16 cellular contexts compared by ENCODE assay signal in genomic region chr13:20404488-20405222, GRCh38.
"Had no signal": no experiment of that assay in that cellular context is flagged by ENCODE, and none has a peak within 500 bp of the region (broad histone marks: within the 10 kb centered on the region; RNA-seq: fewer than 3 reads in every experiment).

No MANE protein-coding gene starts in this region.

- H3K4me3 Mint-ChIP-seq: central memory CD8-positive, alpha-beta T cell; effector memory CD8-positive, alpha-beta T cell; memory B cell; naive B cell had no signal

- H3K4me1 ChIP-seq: left ventricle myocardium inferior, lower lobe of right lung, right atrium auricular region, tibial artery had no signal

- DNase-seq: effector memory CD8-positive, alpha-beta T cell; foreskin keratinocyte; kidney; left cardiac atrium; left ventricle myocardium inferior; lower lobe of right lung; naive B cell; small intestine; stimulated activated CD4-positive, alpha-beta T cell treated with anti-CD3 and anti-CD28 coated beads, Interleukin-12 subunit alpha, Interleukin-12 subunit beta, amount 100 ng/mL, for 4 hours; stimulated activated naive CD4-positive, alpha-beta T cell treated with Interleukin-2 at 50 U/mL for 16 hours; tibial artery had no signal

- H3K27ac Mint-ChIP-seq: effector memory CD8-positive, alpha-beta T cell; memory B cell; naive B cell had no signal

- H3K36me3 ChIP-seq: neutrophil had no signal

- H3K27ac ChIP-seq: hepatocyte, left ventricle myocardium inferior, lower lobe of right lung, neutrophil, right atrium auricular region, tibial artery had no signal

- ATAC-seq: effector memory CD8-positive, alpha-beta T cell; lower lobe of right lung had no signal

- H3K9me3 ChIP-seq: left ventricle myocardium inferior, lower lobe of right lung, neutrophil, right atrium auricular region, tibial artery had no signal

- H3K4me1 Mint-ChIP-seq: memory B cell, naive B cell had no signal

- H3K27me3 Mint-ChIP-seq: central memory CD8-positive, alpha-beta T cell; effector memory CD8-positive, alpha-beta T cell; memory B cell; naive B cell had no signal

- H3K9me3 Mint-ChIP-seq: central memory CD8-positive, alpha-beta T cell; effector memory CD8-positive, alpha-beta T cell; memory B cell had no signal

- H3K4me3 ChIP-seq: hepatocyte, left ventricle myocardium inferior, lower lobe of right lung, right atrium auricular region, tibial artery had no signal

- H3K27me3 ChIP-seq: foreskin keratinocyte, hepatocyte, neutrophil, right atrium auricular region, tibial artery had no signal
